ENCODE assay signal across 31 cellular contexts in genomic region chr4:4580494-4580893, GRCh38. TPM values are rescaled to one million over a fixed set of nuclear protein-coding genes. Genes with fewer than 3 reads are reported as not detected.
DNase-seq lines count a peak whose midpoint lies in the region; ATAC-seq, FAIRE-seq and TF ChIP-seq lines count a peak whose summit lies in the region.
"Had no signal": no experiment of that assay in that cellular context is flagged by ENCODE, and none has a peak within 500 bp of the region (broad histone marks: within the 10 kb centered on the region; RNA-seq: fewer than 3 reads in every experiment).

No MANE protein-coding gene starts in this region.

- H3K79me2 ChIP-seq in HepG2 (ENCODE audit: insufficient read depth, low read length) = no peaks in the 10 kb centered on the region
- H3K79me2 ChIP-seq in K562 (ENCODE audit: control insufficient read depth, insufficient read depth, low read length) = no peaks in the 10 kb centered on the region

- in situ Hi-C loops in HepG2 (cut with HindIII; ENCODE audit: extremely low pct_ligation_motif_present, low pct_unique_long_range_greater_than_20kb) (no loop called here), K562 (cut with MboI) (no loop called here)

- CTCF ChIA-PET in HepG2 (lab: Yijun Ruan, JAX; ENCODE audit: low intra/inter-chr PET ratio, low total read pairs) (no interaction called here), K562 (lab: Yijun Ruan, JAX; ENCODE audit: low intra/inter-chr PET ratio) (no interaction called here)

- BruUV-seq in HepG2 (replicated peaks; lab: Mats Ljungman, UMichigan) (no TSS peak), K562 (replicated peaks; lab: Mats Ljungman, UMichigan) (no TSS peak)

- H3K27me3 ChIP-seq in HepG2 (ENCODE audit: control insufficient read depth in 1 of 2, insufficient read depth in 2 of 2, low read length in 2 of 2) (no peaks in the 10 kb centered on the region), right lobe of liver (no peaks in the 10 kb centered on the region), K562 (ENCODE audit: control insufficient read depth in 2 of 2, insufficient read depth in 2 of 2, low read length in 2 of 2) (no peaks in the 10 kb centered on the region; a peak in 1 of 5 replicates)
- H3K27me3 ChIP-seq: BE2C, BLaER1 had no signal

- intact Hi-C loops in HepG2 (cut with micrococcal nuclease; ENCODE audit: unreplicated experiment) (no loop called here), right lobe of liver (cut with DNase I) (no loop called here), K562 (cut with micrococcal nuclease) (no loop called here)

- H3K9me3 ChIP-seq in HepG2 (ENCODE audit: low read length) (no peaks in the 10 kb centered on the region), right lobe of liver (no peaks in the 10 kb centered on the region), K562 (replicated peaks; ENCODE audit: control insufficient read depth, insufficient read depth, low read depth, low read length) (no peaks in the 10 kb centered on the region)
- H3K9me3 ChIP-seq: A549; BE2C; BLaER1; BLaER1 treated with 17β-estradiol and CSF1 and Interleukin-3, amounts not matched to agents 10 nM and 100 nM; Caco-2 had no signal

- H3K4me3 ChIP-seq in HepG2 (replicated peaks in 1 of 3; ENCODE audit: insufficient read depth in 1 of 3, low read depth in 2 of 3, low read length in 3 of 3) (no peak overlapping the region), right lobe of liver (no peak overlapping the region), K562 (no peak overlapping the region)
- H3K4me3 ChIP-seq: A549; BLaER1; BLaER1 treated with 17β-estradiol and CSF1 and Interleukin-3, amounts not matched to agents 10 nM and 100 nM had no signal

- FAIRE-seq in HepG2 (lab: Jason Lieb, UNC) = no peak
- FAIRE-seq in K562 (lab: Jason Lieb, UNC) = no peak
- FAIRE-seq: A204.1, A549, D721Med had no signal

- TF ChIP-seq CTCF in HepG2 (CRISPR knock-in tag; IDR thresholded peaks at IDR 0.05) (no peak), right lobe of liver (IDR thresholded peaks at IDR 0.05) (no peak), K562 (IDR thresholded peaks at IDR 0.05 in 2 of 3, conservative IDR thresholded peaks at IDR 0.05 in 1 of 3; ENCODE audit: insufficient read depth in 2 of 3, low read depth in 1 of 3, low read length in 3 of 3) (no peak)

- no peak for ATAC-seq in HepG2
- no peak for ATAC-seq in right lobe of liver
- ATAC-seq in K562 = no peak
- no peak for ATAC-seq in GM21515 (IDR thresholded peaks at IDR 0.05; ENCODE audit: unreplicated experiment)
- ATAC-seq: A549; CD8-positive, alpha-beta T cell had no signal

- DNase-seq in HepG2 (ENCODE audit: low spot score) (no peak), right lobe of liver (no peak), K562 (ENCODE audit: extremely low read depth in 1 of 4, low spot score in 3 of 4) (no peak)
- DNase-seq: 8988T; ACHN; AML-193; BE2C; C1 segment of cervical spinal cord; Caco-2; Calu3; CD4-positive, alpha-beta memory T cell; CD4-positive, alpha-beta T cell; CD4-positive, CD25-positive, alpha-beta regulatory T cell; CD8-positive, alpha-beta memory T cell; CD8-positive, alpha-beta T cell; COR-L47; DMS 273 treated with DMSO at 0.1 percent for 48 hours; DMS153; DMS53; DMS79; DMS79 treated with DMSO at 0.1 percent for 48 hours; DND-41; EL had no signal

- TF ChIP-seq EP300 in HepG2 (IDR thresholded peaks at IDR 0.05; ENCODE audit: low read depth in 2 of 2, low read length in 2 of 2) = no peak
- TF ChIP-seq EP300 in HepG2 (CRISPR knock-in tag; IDR thresholded peaks at IDR 0.05; ENCODE audit: borderline replicate concordance) = no peak
- TF ChIP-seq EP300 in K562 (IDR thresholded peaks at IDR 0.05; ENCODE audit: low read length) = no peak

- H3K4me1 ChIP-seq in HepG2 (ENCODE audit: insufficient read depth, low read length) (peaks cover 26% of the 10 kb centered on the region), right lobe of liver (no peaks in the 10 kb centered on the region), K562 (replicated peaks in 1 of 2; ENCODE audit: control insufficient read depth in 2 of 2, insufficient read depth in 2 of 2, low read length in 2 of 2) (peaks cover 0 to 2% of the 10 kb centered on the region in 2 experiments; a peak in 2 of 5 replicates)
- H3K4me1 ChIP-seq: A549, BLaER1 had no signal

- no peaks in the 10 kb centered on the region for H4K20me1 ChIP-seq in HepG2 (ENCODE audit: insufficient read depth, low read length)
- no peaks in the 10 kb centered on the region for H4K20me1 ChIP-seq in K562 (replicated peaks; ENCODE audit: control insufficient read depth, insufficient read depth, low read length)
- H4K20me1 ChIP-seq: BLaER1; BLaER1 treated with 17β-estradiol and CSF1 and Interleukin-3, amounts not matched to agents 10 nM and 100 nM had no signal

- H3K4me2 ChIP-seq in HepG2 (ENCODE audit: low read depth, low read length) = no peak overlapping the region
- H3K4me2 ChIP-seq in K562 (ENCODE audit: insufficient read depth, low read length) = no peak overlapping the region
- H3K4me2 ChIP-seq: A549; BLaER1; BLaER1 treated with 17β-estradiol and CSF1 and Interleukin-3, amounts not matched to agents 10 nM and 100 nM had no signal

- no peak for TF ChIP-seq POLR2A in HepG2 (IDR thresholded peaks at IDR 0.05; ENCODE audit: insufficient read depth in 1 of 2, low read depth in 2 of 2, low read length in 2 of 2)
- no peak for TF ChIP-seq POLR2A in right lobe of liver (IDR thresholded peaks at IDR 0.05)
- TF ChIP-seq POLR2A in K562 (conservative IDR thresholded peaks at IDR 0.05) = no peak

- H3K27ac ChIP-seq in HepG2 (ENCODE audit: extremely low read length, insufficient read depth, low read length) (no peak overlapping the region), right lobe of liver (no peak overlapping the region), K562 (ENCODE audit: extremely low read depth, low read depth, low read length) (no peak overlapping the region)
- H3K27ac ChIP-seq: 22Rv1; A549; BLaER1; BLaER1 treated with 17β-estradiol and CSF1 and Interleukin-3, amounts not matched to agents 10 nM and 100 nM; C4-2B had no signal

- POLR2A ChIA-PET in HepG2 (lab: Yijun Ruan, JAX) = no interaction called here
- POLR2A ChIA-PET in K562 (lab: Yijun Ruan, JAX) = no interaction called here

- no peaks in the 10 kb centered on the region for H3K9me1 ChIP-seq in K562 (ENCODE audit: control insufficient read depth, insufficient read depth, low read length)

- H3K9ac ChIP-seq in HepG2 (ENCODE audit: insufficient read depth, low read depth, low read length) (no peak overlapping the region), K562 (ENCODE audit: insufficient read depth in 1 of 2, low read depth in 2 of 2, low read length in 2 of 2) (no peak overlapping the region)
- H3K9ac ChIP-seq: BLaER1; BLaER1 treated with 17β-estradiol and CSF1 and Interleukin-3, amounts not matched to agents 10 nM and 100 nM had no signal

- TF ChIP-seq RAD21 in HepG2 (CRISPR knock-in tag; IDR thresholded peaks at IDR 0.05) = no peak
- no peak for TF ChIP-seq RAD21 in K562 (CRISPR knock-in tag; conservative IDR thresholded peaks at IDR 0.05 in 1 of 2, IDR thresholded peaks at IDR 0.05 in 1 of 2)

- H3K36me3 ChIP-seq in HepG2 (replicated peaks in 1 of 2; ENCODE audit: control insufficient read depth in 1 of 2, insufficient read depth in 2 of 2, low read length in 2 of 2) = peaks cover 0 to 4% of the 10 kb centered on the region in 2 experiments; a peak in 2 of 5 replicates
- H3K36me3 ChIP-seq in right lobe of liver = no peaks in the 10 kb centered on the region
- H3K36me3 ChIP-seq in K562 (ENCODE audit: control insufficient read depth, insufficient read depth, low read length) = no peaks in the 10 kb centered on the region
- H3K36me3 ChIP-seq: BE2C, BLaER1 had no signal

- WGBS in HepG2 (ENCODE audit: low lambda C conversion rate) = 98% methylated on average over 2 of the region's 2 CpGs
- 79% methylated on average over 2 of the region's 2 CpGs for WGBS in right lobe of liver (ENCODE audit: insufficient coverage, low coverage, low lambda C conversion rate, missing lambda C conversion rate)
- WGBS in K562 (ENCODE audit: insufficient coverage, low coverage, missing lambda C conversion rate) = 23% methylated on average over 2 of the region's 2 CpGs

- no peak overlapping the region for H2AFZ ChIP-seq in HepG2 (ENCODE audit: low read length)
- H2AFZ ChIP-seq in K562 (ENCODE audit: low read depth, low read length) = no peak overlapping the region

RNA-seq across cellular contexts. Expression of gene STX18, which starts 38.6 kb away (rescaled TPM):
- total RNA-seq in HepG2 (2016; rRNA removed; fragmentation: Illumina TruSeq; extraction: Trizol) = 37.1 and 41.2 TPM in 2 replicates
- 11.5 and 14.0 TPM in 2 replicates for total RNA-seq in HepG2 (2016; cell fraction: cytosol; rRNA removed; fragmentation: Illumina TruSeq; extraction: Trizol; ENCODE audit: low read depth)
- 40.9 and 44.1 TPM in 2 replicates for total RNA-seq in HepG2 (2016; cell fraction: insoluble cytoplasmic fraction; rRNA removed; fragmentation: Illumina TruSeq; extraction: Trizol)
- 12.6 and 15.9 TPM in 2 replicates for total RNA-seq in HepG2 (2016; cell fraction: membrane; rRNA removed; fragmentation: Illumina TruSeq; extraction: Trizol)
- total RNA-seq in HepG2 (2016; cell fraction: nucleus; rRNA removed; fragmentation: Illumina TruSeq; extraction: Trizol) = 24.4 and 27.9 TPM in 2 replicates
- 23.9 TPM in 2 replicates for polyA plus RNA-seq in HepG2 (2011; rRNA removed)
- 17.9 and 20.1 TPM in 2 replicates for polyA plus RNA-seq in HepG2 (2011; cell fraction: cytosol; rRNA removed)
- 24.6 and 26.7 TPM in 2 replicates for polyA plus RNA-seq in HepG2 (2011; cell fraction: nucleus; rRNA removed)
- polyA plus RNA-seq in HepG2 (2012) = 22.7 and 31.3 TPM in 2 replicates
- 4.8 and 5.9 TPM in 2 replicates for polyA plus RNA-seq in HepG2 (2016; cell fraction: cytosol; fragmentation: Illumina TruSeq; extraction: Trizol; ENCODE audit: low read depth)
- 50.8 and 51.9 TPM in 2 replicates for polyA plus RNA-seq in HepG2 (2016; cell fraction: insoluble cytoplasmic fraction; fragmentation: Illumina TruSeq; extraction: Trizol; ENCODE audit: low read depth)
- 7.5 and 10.0 TPM in 2 replicates for polyA plus RNA-seq in HepG2 (2016; cell fraction: membrane; fragmentation: Illumina TruSeq; extraction: Trizol; ENCODE audit: low read depth)
- 47.1 and 53.3 TPM in 2 replicates for polyA plus RNA-seq in HepG2 (2016; cell fraction: nucleus; fragmentation: Illumina TruSeq; extraction: Trizol; ENCODE audit: insufficient read depth, low read depth)
- polyA minus RNA-seq in HepG2 (2011; rRNA and poly(A)+ RNA removed; ENCODE audit: low replicate concordance) = 11.7 and 20.0 TPM in 2 replicates
- polyA minus RNA-seq in HepG2 (2011; cell fraction: cytosol; rRNA and poly(A)+ RNA removed) = 8.2 and 11.2 TPM in 2 replicates
- 42.9 and 44.3 TPM in 2 replicates for polyA minus RNA-seq in HepG2 (2011; cell fraction: nucleus; rRNA and poly(A)+ RNA removed)
- 10 to 100 TPM; 11.7 to 18.4 (median 15.8) TPM for total RNA-seq in right lobe of liver
- total RNA-seq in K562 (2011; cell fraction: chromatin; rRNA removed; ENCODE audit: low replicate concordance) = 32.0 and 52.5 TPM in 2 replicates
- total RNA-seq in K562 (2011; cell fraction: nucleolus; rRNA removed) = 17.0 and 17.2 TPM in 2 replicates
- total RNA-seq in K562 (2011; cell fraction: nucleoplasm; rRNA removed) = 26.4 and 28.0 TPM in 2 replicates
- total RNA-seq in K562 (2014; rRNA removed) = 18.5 and 22.7 TPM in 2 replicates
- total RNA-seq in K562 (2014; rRNA removed; fragmentation: Illumina TruSeq; extraction: Trizol) = 26.3 and 28.2 TPM in 2 replicates
- total RNA-seq in K562 (2015; rRNA removed; fragmentation: Illumina TruSeq; extraction: Trizol) = 22.7 and 22.8 TPM in 2 replicates
- total RNA-seq in K562 (2021) = 20.3 and 20.6 TPM in 2 replicates
- polyA plus RNA-seq in K562 (2011; rRNA removed) = 21.5 and 24.9 TPM in 2 replicates
- polyA plus RNA-seq in K562 (2011; cell fraction: cytosol; rRNA removed) = 13.4 and 14.4 TPM in 2 replicates
- polyA plus RNA-seq in K562 (2011; cell fraction: nucleus; rRNA removed) = 28.2 and 30.1 TPM in 2 replicates
- polyA plus RNA-seq in K562 (2012) = 19.0 and 19.6 TPM in 2 replicates
- polyA plus RNA-seq in K562 (2014; fragmentation: Illumina TruSeq; extraction: Trizol) = 30.9 and 41.7 TPM in 2 replicates
- 1 to 10 TPM; 6.2 to 6.7 TPM for polyA plus RNA-seq in K562 (2014; fragmentation: Nextera tagmentation; extraction: Ambion mirVana)
- 22.8 and 23.1 TPM in 2 replicates for polyA plus RNA-seq in K562 (2014; rRNA removed)
- 19.9 and 29.4 TPM in 2 replicates for polyA minus RNA-seq in K562 (2011; rRNA and poly(A)+ RNA removed)
- 7.5 and 9.5 TPM in 2 replicates for polyA minus RNA-seq in K562 (2011; cell fraction: cytosol; rRNA and poly(A)+ RNA removed)
- polyA minus RNA-seq in K562 (2011; cell fraction: nucleus; rRNA and poly(A)+ RNA removed) = 14.1 and 31.0 TPM in 2 replicates
